16 cellular contexts compared by ENCODE assay signal in genomic region chr1:27356277-27356627, GRCh38. TPM values are rescaled to one million over a fixed set of nuclear protein-coding genes. Genes with fewer than 3 reads are reported as not detected.
DNase-seq lines count a peak whose midpoint lies in the region; ATAC-seq and TF ChIP-seq lines count a peak whose summit lies in the region.
"Had no signal": no experiment of that assay in that cellular context is flagged by ENCODE, and none has a peak within 500 bp of the region (broad histone marks: within the 10 kb centered on the region; RNA-seq: fewer than 3 reads in every experiment).

No MANE protein-coding gene starts in this region.

- H3K9me3 ChIP-seq in CD4-positive, alpha-beta T cell (ENCODE audit: control insufficient read depth, low read length): no peaks in the 10 kb centered on the region
- H3K9me3 ChIP-seq: heart right ventricle, thyroid gland had no signal

- no peak for DNase-seq in CD4-positive, alpha-beta T cell
- DNase-seq in GM12864 (ENCODE audit: low read depth) (no peak), natural killer cell (no peak), GOT3 (lab: John Stamatoyannopoulos, UW) (no peak)
- DNase-seq in effector CD8-positive, alpha-beta T cell (lab: John Stamatoyannopoulos, UW): no peak
- DNase-seq: cerebellar nuclear complex, endodermal cell, heart right ventricle, NCI-H146, NCI-H2227 treated with DMSO at 0.1 percent for 48 hours, thyroid gland had no signal

- CTCF ChIA-PET in CD4-positive, alpha-beta T cell (lab: Charles Lee): interaction anchor here (2.1 to 3.4 kb wide), 4 partner anchors 10 to 39 kb away, joined by 12 to 33 read pairs (median 24); partner anchors contain the start of genes MAP3K6 and SYTL1

- peak overlapping the region; percentile 65 for H3K4me3 Mint-ChIP-seq in CD4-positive, alpha-beta T cell
- peak overlapping the region; percentile 57 for H3K4me3 Mint-ChIP-seq in activated naive CD8-positive, alpha-beta T cell
- peak overlapping the region; percentile 68 for H3K4me3 Mint-ChIP-seq in natural killer cell
- H3K4me3 Mint-ChIP-seq: endodermal cell had no signal

- H3K4me3 ChIP-seq in GM12864 (ENCODE audit: low read depth, low read length): peak overlapping the region; percentile 52
- H3K4me3 ChIP-seq: thyroid gland had no signal

- H3K27me3 Mint-ChIP-seq in CD4-positive, alpha-beta T cell: no peaks in the 10 kb centered on the region
- H3K27me3 Mint-ChIP-seq in activated naive CD8-positive, alpha-beta T cell: no peaks in the 10 kb centered on the region
- no peaks in the 10 kb centered on the region for H3K27me3 Mint-ChIP-seq in natural killer cell (ENCODE audit: low read depth in 2 of 2)

- H3K27ac Mint-ChIP-seq in CD4-positive, alpha-beta T cell: peak overlapping the region; percentile 75
- H3K27ac Mint-ChIP-seq in activated naive CD8-positive, alpha-beta T cell: peak overlapping the region; percentile 28
- H3K27ac Mint-ChIP-seq in natural killer cell: peak overlapping the region; percentile 78 to 84
- H3K27ac Mint-ChIP-seq: endodermal cell had no signal

- peaks cover 9% of the 10 kb centered on the region for H3K36me3 Mint-ChIP-seq in CD4-positive, alpha-beta T cell (ENCODE audit: low read depth)
- no peaks in the 10 kb centered on the region for H3K36me3 Mint-ChIP-seq in activated naive CD8-positive, alpha-beta T cell
- H3K36me3 Mint-ChIP-seq in natural killer cell: no peaks in the 10 kb centered on the region

- intact Hi-C loops in CD4-positive, alpha-beta T cell (cut with DNase I, micrococcal nuclease): loop anchor here in 1 of 2 experiments (2.0 kb wide), 1 partner anchor 13 kb away; the partner anchor contains the start of gene SYTL1
- intact Hi-C loops in natural killer cell (cut with micrococcal nuclease): loop anchor here (1.0 to 2.0 kb wide), 3 partner anchors 14 to 33 kb away; partner anchors contain the start of genes SYTL1 and TMEM222

- ATAC-seq in CD4-positive, alpha-beta T cell (ENCODE audit: poor library complexity): no peak
- no peak for ATAC-seq in natural killer cell
- ATAC-seq in HG03520 (IDR thresholded peaks at IDR 0.05; ENCODE audit: unreplicated experiment): no peak

- H3K27ac ChIP-seq in CD4-positive, alpha-beta T cell (ENCODE audit: low read depth, low read length): no peak overlapping the region
- H3K27ac ChIP-seq: thyroid gland had no signal

- H3K4me1 Mint-ChIP-seq in CD4-positive, alpha-beta T cell (ENCODE audit: low read depth): peaks cover 47% of the 10 kb centered on the region
- peaks cover 42% of the 10 kb centered on the region for H3K4me1 Mint-ChIP-seq in activated naive CD8-positive, alpha-beta T cell (ENCODE audit: low read depth)
- peaks cover 25 to 41% of the 10 kb centered on the region in 2 donors for H3K4me1 Mint-ChIP-seq in natural killer cell

- POLR2A ChIA-PET in CD4-positive, alpha-beta T cell (lab: Charles Lee): interaction anchor here (0.6 to 5.0 kb wide), 5 partner anchors 10 to 733 kb away, joined by 3 to 56 read pairs (median 13); partner anchors contain the start of genes MAP3K6 and SYTL1

- no peaks in the 10 kb centered on the region for H3K27me3 ChIP-seq in CD4-positive, alpha-beta T cell (ENCODE audit: control insufficient read depth, insufficient read depth, low read length)
- H3K27me3 ChIP-seq: heart right ventricle, thyroid gland had no signal

- H3K9me3 Mint-ChIP-seq in CD4-positive, alpha-beta T cell: no peaks in the 10 kb centered on the region
- H3K9me3 Mint-ChIP-seq in activated naive CD8-positive, alpha-beta T cell (ENCODE audit: low read depth): no peaks in the 10 kb centered on the region
- no peaks in the 10 kb centered on the region for H3K9me3 Mint-ChIP-seq in natural killer cell
- H3K9me3 Mint-ChIP-seq: endodermal cell had no signal

- TF ChIP-seq CTCF in CD4-positive, alpha-beta T cell (IDR thresholded peaks at IDR 0.05): no peak
- no peak for TF ChIP-seq CTCF in GM12864 (IDR thresholded peaks at IDR 0.05; ENCODE audit: low read depth, low read length, missing control alignments)
- TF ChIP-seq CTCF in natural killer cell (IDR thresholded peaks at IDR 0.05): no peak

RNA-seq across cellular contexts. Expression of gene MAP3K6, which starts 10.5 kb away (rescaled TPM):
- total RNA-seq in CD4-positive, alpha-beta T cell: 1 to 10 TPM; 8.5 to 8.8 TPM
- 10 to 100 TPM in 2 of 3 donors, 1 to 10 TPM in 1; 8.2 to 15.1 (median 12.1) TPM for total RNA-seq in natural killer cell

RNA-seq across cellular contexts. Expression of gene SYTL1, which starts 14.4 kb away (rescaled TPM):
- total RNA-seq in CD4-positive, alpha-beta T cell: 100 to 1,000 TPM; 135 to 140 TPM
- total RNA-seq in natural killer cell: 100 to 1,000 TPM; 244 to 312 (median 273) TPM
- total RNA-seq: lung microvascular endothelial cell had no signal

RNA-seq across cellular contexts. Expression of gene FCN3, which starts 18.4 kb away (rescaled TPM):
- not detected for total RNA-seq in CD4-positive, alpha-beta T cell
- not detected for total RNA-seq in natural killer cell
- total RNA-seq: lung microvascular endothelial cell; T-helper 1 cell treated with Interleukin-12 subunit alpha and Interleukin-12 subunit beta and Interleukin-4 antibody, amounts not matched to agents 30 ng/mL and 1 ng/mL, for 36 hours had no signal

RNA-seq across cellular contexts. Expression of gene CD164L2, which starts 26.9 kb away (rescaled TPM):
- total RNA-seq in CD4-positive, alpha-beta T cell: not detected
- total RNA-seq in natural killer cell: under 1 TPM in 1 of 3 donors, not detected in 2; 0.40 TPM
- total RNA-seq: heart right ventricle; lung microvascular endothelial cell; posterior vena cava; T-helper 1 cell treated with Interleukin-12 subunit alpha and Interleukin-12 subunit beta and Interleukin-4 antibody, amounts not matched to agents 30 ng/mL and 1 ng/mL, for 36 hours had no signal

RNA-seq across cellular contexts. Expression of gene TMEM222, which starts 34.3 kb away (rescaled TPM):
- 10 to 100 TPM; 21.8 to 22.5 TPM for total RNA-seq in CD4-positive, alpha-beta T cell
- 10 to 100 TPM; 34.9 to 41.2 (median 37.3) TPM for total RNA-seq in natural killer cell

Comparison
In these comparisons a context has a peak if more than half of its experiments do, and no peak if none do; other contexts are left out.
1. H3K27ac Mint-ChIP-seq: peak in every context shown above with its lines; median percentile 81 in natural killer cell; 75 in CD4-positive, alpha-beta T cell; 28 in activated naive CD8-positive, alpha-beta T cell.